ENCODE assay signal across 28 cellular contexts in the genomic region with DNA sequence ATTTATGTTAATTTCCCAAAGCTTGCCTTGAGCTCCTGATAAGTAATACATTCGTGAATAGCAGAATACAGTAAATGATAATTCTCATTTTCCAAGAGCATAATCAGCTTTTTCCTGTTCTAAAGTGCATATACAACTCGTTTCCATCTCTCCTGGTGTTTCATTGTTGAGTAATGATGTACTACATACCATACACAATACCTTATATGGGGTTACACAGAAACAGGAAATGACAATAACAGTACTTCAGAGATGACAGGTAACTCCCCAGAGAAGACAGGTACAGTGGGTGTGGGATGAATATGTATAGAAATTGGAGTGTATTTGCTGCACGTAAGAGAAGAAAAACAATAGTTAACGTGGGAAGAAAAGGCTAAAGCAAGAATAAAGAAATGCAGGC.
DNase-seq lines count a peak whose midpoint lies in the region; ATAC-seq and TF ChIP-seq lines count a peak whose summit lies in the region.
"Had no signal": no experiment of that assay in that cellular context is flagged by ENCODE, and none has a peak within 500 bp of the region (broad histone marks: within the 10 kb centered on the region; RNA-seq: fewer than 3 reads in every experiment).

No MANE protein-coding gene starts in this region.

- H3K4me3 Mint-ChIP-seq in activated CD4-positive, alpha-beta T cell treated with anti-CD3 and anti-CD28 coated beads for 36 hours: no peak overlapping the region
- H3K4me3 Mint-ChIP-seq in activated CD4-positive, alpha-beta T cell treated with anti-CD3 and anti-CD28 coated beads, Interleukin-2, amount 10 ng/mL, durations not matched to agents 7 days and 5 days: no peak overlapping the region
- H3K4me3 Mint-ChIP-seq: activated naive CD4-positive, alpha-beta T cell treated with anti-CD3 and anti-CD28 coated beads, Interleukin-2, amount 10 ng/mL, durations not matched to agents 7 days and 5 days; CD4-positive, alpha-beta T cell had no signal

- intact Hi-C loops in activated CD4-positive, alpha-beta T cell treated with anti-CD3 and anti-CD28 coated beads for 36 hours (cut with DNase I, micrococcal nuclease): loop anchor here (1.0 to 2.0 kb wide), 2 partner anchors 171 to 172 kb away; no protein-coding TSS in a partner anchor

- no peaks in the 10 kb centered on the region for H3K36me3 Mint-ChIP-seq in activated CD4-positive, alpha-beta T cell treated with anti-CD3 and anti-CD28 coated beads for 36 hours (ENCODE audit: low read depth)
- no peaks in the 10 kb centered on the region for H3K36me3 Mint-ChIP-seq in activated CD4-positive, alpha-beta T cell treated with anti-CD3 and anti-CD28 coated beads, Interleukin-2, amount 10 ng/mL, durations not matched to agents 7 days and 5 days (ENCODE audit: low read depth)
- H3K36me3 Mint-ChIP-seq: activated naive CD4-positive, alpha-beta T cell treated with anti-CD3 and anti-CD28 coated beads, Interleukin-2, amount 10 ng/mL, durations not matched to agents 7 days and 5 days had no signal

- POLR2A ChIA-PET in activated CD4-positive, alpha-beta T cell treated with anti-CD3 and anti-CD28 coated beads for 36 hours (lab: Charles Lee): no interaction called here
- POLR2A ChIA-PET in activated CD4-positive, alpha-beta T cell treated with anti-CD3 and anti-CD28 coated beads, Interleukin-2, amount 10 ng/mL, durations not matched to agents 7 days and 5 days (lab: Charles Lee): no interaction called here

- peak; percentile 95 for ATAC-seq in activated CD4-positive, alpha-beta T cell treated with anti-CD3 and anti-CD28 coated beads for 36 hours
- ATAC-seq in HG02973 (IDR thresholded peaks at IDR 0.05; ENCODE audit: unreplicated experiment) (peak; percentile 63), RWPE2 (ENCODE audit: low read depth) (peak; percentile 59; the same call in 2 of the 3 replicates), gastroesophageal sphincter (no peak), GM21526 (IDR thresholded peaks at IDR 0.05; ENCODE audit: low FRiP score, unreplicated experiment) (no peak)
- ATAC-seq: psoas muscle; stimulated activated naive CD8-positive, alpha-beta T cell treated with anti-CD3 and anti-CD28 coated beads, Interleukin-15, Interleukin-2, amounts not matched to agents 100 U/mL and 50 U/mL, for 24 hours had no signal

- H3K36me3 ChIP-seq in RWPE2 (ENCODE audit: low read depth): no peaks in the 10 kb centered on the region
- H3K36me3 ChIP-seq in gastroesophageal sphincter: no peaks in the 10 kb centered on the region
- H3K36me3 ChIP-seq: brain microvascular endothelial cell, left ventricle myocardium inferior, neutrophil, thoracic aorta had no signal

- H3K27ac ChIP-seq in RWPE2 (ENCODE audit: poor library complexity, severe bottlenecking) (no peak overlapping the region), gastroesophageal sphincter (no peak overlapping the region)
- H3K27ac ChIP-seq: brain microvascular endothelial cell, GM23248, left ventricle myocardium inferior, neutrophil, PC-9, psoas muscle, thoracic aorta, VCaP had no signal

- H3K27me3 ChIP-seq in RWPE2 (ENCODE audit: insufficient read depth, poor library complexity, severe bottlenecking) (no peaks in the 10 kb centered on the region), gastroesophageal sphincter (no peaks in the 10 kb centered on the region)
- H3K27me3 ChIP-seq: brain microvascular endothelial cell, neutrophil had no signal

- no peak for TF ChIP-seq POLR2A in gastroesophageal sphincter (IDR thresholded peaks at IDR 0.05)

- TF ChIP-seq EP300 in gastroesophageal sphincter (IDR thresholded peaks at IDR 0.05): no peak

- no peaks in the 10 kb centered on the region for H3K9me3 ChIP-seq in RWPE2 (ENCODE audit: severe bottlenecking)
- peaks cover 0 to 10% (median 0%) of the 10 kb centered on the region in 3 donors for H3K9me3 ChIP-seq in gastroesophageal sphincter
- H3K9me3 ChIP-seq: neutrophil, thoracic aorta had no signal

- H3K4me3 ChIP-seq in RWPE2 (ENCODE audit: severe bottlenecking) (no peak overlapping the region), gastroesophageal sphincter (no peak overlapping the region)
- H3K4me3 ChIP-seq: GM23248, left ventricle myocardium inferior, PC-9, psoas muscle, thoracic aorta had no signal

- peaks cover 10% of the 10 kb centered on the region for H3K4me1 Mint-ChIP-seq in activated CD4-positive, alpha-beta T cell treated with anti-CD3 and anti-CD28 coated beads for 36 hours
- H3K4me1 Mint-ChIP-seq in activated CD4-positive, alpha-beta T cell treated with anti-CD3 and anti-CD28 coated beads, Interleukin-2, amount 10 ng/mL, durations not matched to agents 7 days and 5 days: no peaks in the 10 kb centered on the region
- H3K4me1 Mint-ChIP-seq: activated naive CD4-positive, alpha-beta T cell treated with anti-CD3 and anti-CD28 coated beads, Interleukin-2, amount 10 ng/mL, durations not matched to agents 7 days and 5 days had no signal

- peaks cover 33% of the 10 kb centered on the region for H3K27me3 Mint-ChIP-seq in activated CD4-positive, alpha-beta T cell treated with anti-CD3 and anti-CD28 coated beads for 36 hours
- no peaks in the 10 kb centered on the region for H3K27me3 Mint-ChIP-seq in activated CD4-positive, alpha-beta T cell treated with anti-CD3 and anti-CD28 coated beads, Interleukin-2, amount 10 ng/mL, durations not matched to agents 7 days and 5 days
- H3K27me3 Mint-ChIP-seq: activated naive CD4-positive, alpha-beta T cell treated with anti-CD3 and anti-CD28 coated beads, Interleukin-2, amount 10 ng/mL, durations not matched to agents 7 days and 5 days had no signal

- H3K9me3 Mint-ChIP-seq in activated CD4-positive, alpha-beta T cell treated with anti-CD3 and anti-CD28 coated beads for 36 hours (ENCODE audit: low read depth): peaks cover 16% of the 10 kb centered on the region
- H3K9me3 Mint-ChIP-seq in activated CD4-positive, alpha-beta T cell treated with anti-CD3 and anti-CD28 coated beads, Interleukin-2, amount 10 ng/mL, durations not matched to agents 7 days and 5 days: peaks cover 5% of the 10 kb centered on the region
- H3K9me3 Mint-ChIP-seq: CD4-positive, alpha-beta T cell had no signal

- 42 to 58% methylated on average over 4 of the region's 4 CpGs for WGBS in gastroesophageal sphincter (ENCODE audit: low coverage in 1 of 2), 2 donors

- H3K4me1 ChIP-seq in RWPE2 (ENCODE audit: insufficient read depth, poor library complexity, severe bottlenecking) (no peaks in the 10 kb centered on the region), gastroesophageal sphincter (no peaks in the 10 kb centered on the region)
- H3K4me1 ChIP-seq: left ventricle myocardium inferior, psoas muscle had no signal

- DNase-seq in activated CD4-positive, alpha-beta T cell treated with anti-CD3 and anti-CD28 coated beads for 36 hours: no peak
- DNase-seq in activated CD4-positive, alpha-beta T cell treated with anti-CD3 and anti-CD28 coated beads, Interleukin-2, amount 10 ng/mL, durations not matched to agents 7 days and 5 days: no peak
- DNase-seq in RWPE2 (ENCODE audit: low spot score) (no peak), HuH-7.5 (ENCODE audit: low spot score) (no peak)
- DNase-seq in activated effector memory CD4-positive, alpha-beta T cell treated with anti-CD3 and anti-CD28 coated beads, Interleukin-2, amount 50 U/mL, for 16 hours: no peak
- DNase-seq: activated CD4-positive, alpha-beta T cell treated with anti-CD3 and anti-CD28 coated beads for 48 hours; activated naive CD4-positive, alpha-beta T cell treated with anti-CD3 and anti-CD28 coated beads, Interleukin-2, amount 10 ng/mL, durations not matched to agents 7 days and 5 days; activated T-cell treated with anti-CD3 and anti-CD28 coated beads, Interleukin-2, amount 50 U/mL, for 48 hours; AML-193; brain microvascular endothelial cell; CD4-positive, alpha-beta T cell; glutamatergic neuron; GM23248; KG1; left ventricle myocardium inferior; MM.1S; NCI-H2081 treated with DMSO at 0.1 percent for 48 hours; NCI-H510A; psoas muscle; Right ventricle myocardium superior; stimulated activated naive CD8-positive, alpha-beta T cell treated with anti-CD3 and anti-CD28 coated beads, Interleukin-15, Interleukin-2, amounts not matched to agents 100 U/mL and 50 U/mL, for 24 hours had no signal

- TF ChIP-seq CTCF in RWPE2 (IDR thresholded peaks at IDR 0.05; ENCODE audit: poor library complexity, severe bottlenecking) (no peak), gastroesophageal sphincter (IDR thresholded peaks at IDR 0.05) (no peak)

- CTCF ChIA-PET in activated CD4-positive, alpha-beta T cell treated with anti-CD3 and anti-CD28 coated beads for 36 hours (lab: Charles Lee): interaction anchor here (0.6 kb wide), 2 partner anchors 71 to 394 kb away, joined by 3 to 4 read pairs; no protein-coding TSS in a partner anchor
- CTCF ChIA-PET in activated CD4-positive, alpha-beta T cell treated with anti-CD3 and anti-CD28 coated beads, Interleukin-2, amount 10 ng/mL, durations not matched to agents 7 days and 5 days (lab: Charles Lee): no interaction called here

- H3K27ac Mint-ChIP-seq in activated CD4-positive, alpha-beta T cell treated with anti-CD3 and anti-CD28 coated beads for 36 hours: no peak overlapping the region
- no peak overlapping the region for H3K27ac Mint-ChIP-seq in activated CD4-positive, alpha-beta T cell treated with anti-CD3 and anti-CD28 coated beads, Interleukin-2, amount 10 ng/mL, durations not matched to agents 7 days and 5 days
- H3K27ac Mint-ChIP-seq: activated naive CD4-positive, alpha-beta T cell treated with anti-CD3 and anti-CD28 coated beads, Interleukin-2, amount 10 ng/mL, durations not matched to agents 7 days and 5 days; CD4-positive, alpha-beta T cell had no signal

Comparison
In these comparisons a context has a peak if more than half of its experiments do, and no peak if none do; other contexts are left out.
1. ATAC-seq: peak in activated CD4-positive, alpha-beta T cell treated with anti-CD3 and anti-CD28 coated beads for 36 hours (single experiment), HG02973 (single experiment) and RWPE2 (single experiment); none in gastroesophageal sphincter (single experiment) and GM21526 (single experiment).